ENCODE assay signal across 8 cellular contexts in the genomic region with DNA sequence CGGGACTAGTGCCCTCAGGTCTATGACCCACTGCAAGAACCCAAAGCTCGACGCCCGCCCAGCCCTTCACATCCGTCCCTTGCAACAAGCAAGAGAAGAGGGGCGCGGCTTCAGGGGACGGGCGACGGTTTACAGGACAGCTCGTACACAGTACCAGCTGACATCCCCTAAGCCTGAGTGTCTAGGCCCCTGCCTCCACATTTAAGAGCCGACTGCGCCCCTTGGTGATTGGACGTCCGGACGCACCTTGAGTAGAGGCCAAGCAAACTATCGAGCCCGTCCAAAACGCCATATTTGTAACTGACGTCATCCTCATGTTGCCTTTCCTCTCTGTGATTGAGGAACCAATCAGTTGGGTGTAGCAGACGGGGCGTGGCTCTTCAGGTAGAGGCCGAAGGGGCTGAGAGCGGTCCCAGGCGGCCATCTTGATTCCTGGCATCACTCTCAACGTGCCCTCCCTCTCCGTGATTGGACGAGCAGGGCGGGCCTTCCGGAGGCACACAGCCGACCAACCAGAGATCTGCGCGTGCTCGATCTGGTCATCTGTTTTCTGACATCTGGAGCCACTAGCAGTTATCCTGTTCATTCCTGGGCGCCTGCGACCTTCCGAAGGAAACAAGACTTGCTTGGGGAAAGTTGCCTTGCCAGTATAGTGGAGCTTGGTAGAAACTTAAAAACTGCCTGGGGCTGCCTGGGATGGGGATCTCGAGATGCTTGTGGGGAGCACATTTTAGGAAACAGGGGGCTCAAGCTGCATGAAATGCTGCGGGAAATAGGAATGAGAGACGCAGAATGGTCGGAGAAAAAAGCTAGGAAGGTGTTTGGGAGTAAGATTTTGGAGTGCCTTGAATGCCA. TPM values are rescaled to one million over a fixed set of nuclear protein-coding genes. Genes with fewer than 3 reads are reported as not detected.
DNase-seq lines count a peak whose midpoint lies in the region; ATAC-seq and TF ChIP-seq lines count a peak whose summit lies in the region.

No MANE protein-coding gene starts in this region.

- H3K4me3 ChIP-seq in lung = peak overlapping the region; percentile 53

- WGBS in lung, 2 donors = 0 to 1% methylated on average over 41 of the region's 41 CpGs

- H3K27ac ChIP-seq in lung (ENCODE audit: low read depth in 1 of 2, low read length in 1 of 2) = peak overlapping the region; percentile 90 to 92

- peaks cover 6 to 8% of the 10 kb centered on the region in 2 donors for H3K4me1 ChIP-seq in lung (ENCODE audit: control insufficient read depth in 2 of 2, insufficient read depth in 2 of 2, low read length in 2 of 2)

- DNase-seq in COLO668 (lab: John Stamatoyannopoulos, UW; ENCODE audit: unreplicated experiment) (peak; percentile 95), GM20000 (ENCODE audit: low spot score) (peak; percentile 95), HS-5 (ENCODE audit: low read depth) (peak; percentile 94), NK-92 (lab: John Stamatoyannopoulos, UW; ENCODE audit: unreplicated experiment) (peak; percentile 86), lung (ENCODE audit: low spot score) (peak; percentile 98)
- DNase-seq in activated CD8-positive, alpha-beta memory T cell treated with anti-CD3 and anti-CD28 coated beads for 24 hours = peak; percentile 93
- peak; percentile 91 for DNase-seq in effector CD8-positive, alpha-beta T cell (lab: John Stamatoyannopoulos, UW)
- DNase-seq in stimulated activated CD4-positive, alpha-beta T cell treated with anti-CD3 and anti-CD28 coated beads, TNF-alpha, amount 100 ng/mL, for 24 hours (ENCODE audit: low read depth in 3 of 3) = peak; percentile 91 to 95 (median 93)

- TF ChIP-seq CTCF in GM20000 (IDR thresholded peaks at IDR 0.05; ENCODE audit: extremely low read depth, missing control alignments) (no peak), lung (IDR thresholded peaks at IDR 0.05; ENCODE audit: control extremely low read depth, extremely low read depth) (no peak)

- no peaks in the 10 kb centered on the region for H3K9me3 ChIP-seq in lung (ENCODE audit: control insufficient read depth in 2 of 2, insufficient read depth in 1 of 2, low read length in 1 of 2)

- H3K27me3 ChIP-seq in lung (ENCODE audit: control insufficient read depth, insufficient read depth) = no peaks in the 10 kb centered on the region

- ATAC-seq in lung (ENCODE audit: insufficient read depth, low FRiP score) = peak; percentile 96

- no peaks in the 10 kb centered on the region for H3K36me3 ChIP-seq in lung (ENCODE audit: control insufficient read depth in 2 of 2, insufficient read depth in 2 of 2, low read length in 2 of 2)

RNA-seq across cellular contexts. Expression of a gene that starts 4.0 kb away (rescaled TPM):
- total RNA-seq in lung = 1,000 to 10,000 TPM in 1 of 2 donors, 100 to 1,000 TPM in 1; 473 to 1,578 TPM
- 1,000 to 10,000 TPM in 1 of 2 donors, 100 to 1,000 TPM in 1; 873 to 2,599 TPM for polyA plus RNA-seq in lung

RNA-seq across cellular contexts. Expression of a gene that starts 23.8 kb away (rescaled TPM):
- 10 to 100 TPM in 1 of 2 donors, 1 to 10 TPM in 1; 8.0 to 10.0 TPM for total RNA-seq in lung
- 1 to 10 TPM in 1 of 2 donors, under 1 TPM in 1; 0.96 to 2.0 TPM for polyA plus RNA-seq in lung

RNA-seq across cellular contexts. Expression of a gene that starts 52.7 kb away (rescaled TPM):
- total RNA-seq in lung = 10 to 100 TPM in 1 of 2 donors, 1 to 10 TPM in 1; 6.1 to 10.7 TPM
- polyA plus RNA-seq in lung = 1 to 10 TPM; 2.0 to 3.0 TPM

Comparison
In these comparisons a context has a peak if more than half of its experiments do, and no peak if none do; other contexts are left out.
1. Peak in every context shown above with its lines: DNase-seq, ATAC-seq, H3K4me3 ChIP-seq and H3K27ac ChIP-seq.